11 cellular contexts compared by ENCODE assay signal in the genomic region with DNA sequence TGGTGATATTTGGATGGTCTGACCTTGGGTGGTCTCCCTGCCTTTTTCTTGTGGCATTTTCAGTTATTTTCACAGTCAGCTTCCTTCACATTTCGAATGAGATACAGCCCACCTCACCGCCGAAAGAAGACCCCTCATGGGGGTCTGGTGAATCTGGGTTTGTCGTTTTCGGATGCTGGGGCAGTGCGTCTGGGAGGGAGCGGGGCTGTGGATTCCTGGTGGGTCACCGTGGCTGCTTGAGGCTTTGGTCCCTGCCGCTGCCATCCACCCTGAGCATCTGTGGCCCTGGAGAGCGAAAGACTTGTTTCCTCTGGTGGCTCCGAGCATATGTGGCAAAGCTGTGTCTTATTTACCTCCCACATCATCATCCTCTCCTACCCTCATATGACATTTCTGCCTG. TPM values are rescaled to one million over a fixed set of nuclear protein-coding genes. Genes with fewer than 3 reads are reported as not detected.
"Had no signal": no experiment of that assay in that cellular context is flagged by ENCODE, and none has a peak within 500 bp of the region (broad histone marks: within the 10 kb centered on the region; RNA-seq: fewer than 3 reads in every experiment).

No MANE protein-coding gene starts in this region.

- H3K9me3 Mint-ChIP-seq: HFFc6 had no signal

- H2AFZ ChIP-seq: GM23248 had no signal

- H3K9me3 ChIP-seq: HAP-1 had no signal

- H3K4me3 ChIP-seq: GM23248, HAP-1, K562 had no signal

- ATAC-seq: HCT116, K562 had no signal

- H3K36me3 ChIP-seq: HAP-1 had no signal

- DNase-seq: GM23248, GOT3, H7, HFFc6, IMR-90 had no signal

- FAIRE-seq: HTR-8/SVneo, K562 had no signal

- H3K4me3 Mint-ChIP-seq: HFFc6 had no signal

- H3K4me1 ChIP-seq: HAP-1 had no signal

- H3K9ac ChIP-seq: GM23248 had no signal

- H3K27ac ChIP-seq: GM23248 had no signal

- H3K27ac Mint-ChIP-seq: HFFc6 had no signal

RNA-seq across cellular contexts. Expression of a gene that starts 54.9 kb away (rescaled TPM):
- total RNA-seq: GM23248, H4, HFFc6, HT-29, IMR-90, K562 had no signal
- polyA plus RNA-seq: GM23248, IMR-90, K562 had no signal
